Comparison of ENCODE assay signal across 14 cellular contexts in genomic region chr13:113532156-113532806, GRCh38. TPM values are rescaled to one million over a fixed set of nuclear protein-coding genes. Genes with fewer than 3 reads are reported as not detected.
DNase-seq lines count a peak whose midpoint lies in the region; ATAC-seq, FAIRE-seq and TF ChIP-seq lines count a peak whose summit lies in the region.
"Had no signal": no experiment of that assay in that cellular context is flagged by ENCODE, and none has a peak within 500 bp of the region (broad histone marks: within the 10 kb centered on the region; RNA-seq: fewer than 3 reads in every experiment).

No MANE protein-coding gene starts in this region.

- no peaks in the 10 kb centered on the region for H3K79me2 ChIP-seq in keratinocyte (ENCODE audit: control insufficient read depth, insufficient read depth, low read length)

- POLR2A ChIA-PET in activated CD4-positive, alpha-beta T cell treated with anti-CD3 and anti-CD28 coated beads, Interleukin-2, amount 10 ng/mL, durations not matched to agents 7 days and 5 days (lab: Charles Lee), result no interaction called here
- POLR2A ChIA-PET in T-cell (lab: Charles Lee), result no interaction called here

- H3K27me3 ChIP-seq in keratinocyte (ENCODE audit: control insufficient read depth, extremely low read depth, insufficient read depth, low read length), result no peaks in the 10 kb centered on the region
- H3K27me3 ChIP-seq in testis, result no peaks in the 10 kb centered on the region

- no peak overlapping the region for H2AFZ ChIP-seq in keratinocyte (ENCODE audit: control insufficient read depth, low read length)

- TF ChIP-seq CTCF in keratinocyte (optimal IDR thresholded peaks at IDR 0.05 in 1 of 3, IDR thresholded peaks at IDR 0.05 in 1 of 3, conservative IDR thresholded peaks at IDR 0.05 in 1 of 3; ENCODE audit: extremely low read depth in 1 of 3, insufficient read depth in 2 of 3, low read length in 3 of 3) (no peak), testis (IDR thresholded peaks at IDR 0.05) (no peak)

- intact Hi-C loops in testis (cut with DNase I; ENCODE audit: low total_unique reads), result no loop called here

- no peaks in the 10 kb centered on the region for H3K36me3 Mint-ChIP-seq in activated CD4-positive, alpha-beta T cell treated with anti-CD3 and anti-CD28 coated beads, Interleukin-2, amount 10 ng/mL, durations not matched to agents 7 days and 5 days (ENCODE audit: low read depth)
- H3K36me3 Mint-ChIP-seq in T-cell, result peaks cover 47% of the 10 kb centered on the region

- peak; percentile 85 for FAIRE-seq in keratinocyte (lab: Jason Lieb, UNC)
- FAIRE-seq: colon had no signal

- no peak overlapping the region for H3K9ac ChIP-seq in keratinocyte (ENCODE audit: control insufficient read depth, extremely low read depth, insufficient read depth, low read length)

- no peak overlapping the region for H3K4me3 Mint-ChIP-seq in activated CD4-positive, alpha-beta T cell treated with anti-CD3 and anti-CD28 coated beads, Interleukin-2, amount 10 ng/mL, durations not matched to agents 7 days and 5 days
- no peak overlapping the region for H3K4me3 Mint-ChIP-seq in T-cell

- no peak for DNase-seq in activated CD4-positive, alpha-beta T cell treated with anti-CD3 and anti-CD28 coated beads, Interleukin-2, amount 10 ng/mL, durations not matched to agents 7 days and 5 days
- no peak for DNase-seq in activated CD4-positive, alpha-beta T cell treated with anti-CD3 and anti-CD28 coated beads for 48 hours
- DNase-seq in cerebellar cortex (ENCODE audit: low spot score) (peak; percentile 26), keratinocyte (ENCODE audit: low read depth, low spot score) (no peak), testis (peak; percentile 27), T-cell (no peak)
- DNase-seq in stimulated activated CD4-positive, alpha-beta T cell treated with anti-CD3 and anti-CD28 coated beads, Interleukin-15, amount 100 ng/mL, for 24 hours, result no peak
- DNase-seq: activated T-cell treated with anti-CD3 and anti-CD28 coated beads, Interleukin-2, amount 50 U/mL, for 48 hours; DMS79 treated with DMSO at 0.1 percent for 48 hours had no signal

- CTCF ChIA-PET in activated CD4-positive, alpha-beta T cell treated with anti-CD3 and anti-CD28 coated beads, Interleukin-2, amount 10 ng/mL, durations not matched to agents 7 days and 5 days (lab: Charles Lee), result interaction anchor here (0.6 to 1.0 kb wide), 2 partner anchors 24 to 40 kb away, joined by 3 read pairs; no protein-coding TSS in a partner anchor
- CTCF ChIA-PET in T-cell (lab: Charles Lee), result no interaction called here

- dilution Hi-C loops in keratinocyte (cut with MboI; ENCODE audit: extremely low pct_ligation_motif_present, low sequenced_read_pairs), result no loop called here

- H3K9me3 ChIP-seq in keratinocyte (ENCODE audit: control insufficient read depth, low read depth, low read length) (no peaks in the 10 kb centered on the region), testis (no peaks in the 10 kb centered on the region)

- H3K4me1 Mint-ChIP-seq in activated CD4-positive, alpha-beta T cell treated with anti-CD3 and anti-CD28 coated beads, Interleukin-2, amount 10 ng/mL, durations not matched to agents 7 days and 5 days, result no peaks in the 10 kb centered on the region
- peaks cover 0 to 3% (median 0%) of the 10 kb centered on the region in 3 donors for H3K4me1 Mint-ChIP-seq in T-cell

- TF ChIP-seq POLR2A in testis (IDR thresholded peaks at IDR 0.05), result no peak

- H3K27ac ChIP-seq in keratinocyte (ENCODE audit: control insufficient read depth, insufficient read depth, low read length), result peak overlapping the region; percentile 20
- peak overlapping the region; percentile 80 to 89 for H3K27ac ChIP-seq in testis
- H3K27ac ChIP-seq: 22Rv1, VCaP had no signal

- peaks cover 20% of the 10 kb centered on the region for H3K4me1 ChIP-seq in keratinocyte (ENCODE audit: control insufficient read depth, extremely low read depth, insufficient read depth, low read length)
- peaks cover 24% of the 10 kb centered on the region for H3K4me1 ChIP-seq in testis

- ATAC-seq in T-cell (replicated peaks in 1 of 4), result no peak
- no peak for ATAC-seq in GM18502 (IDR thresholded peaks at IDR 0.05; ENCODE audit: poor library complexity, unreplicated experiment)

- H3K27me3 Mint-ChIP-seq in activated CD4-positive, alpha-beta T cell treated with anti-CD3 and anti-CD28 coated beads, Interleukin-2, amount 10 ng/mL, durations not matched to agents 7 days and 5 days, result no peaks in the 10 kb centered on the region
- no peaks in the 10 kb centered on the region for H3K27me3 Mint-ChIP-seq in T-cell

- H3K9me3 Mint-ChIP-seq in activated CD4-positive, alpha-beta T cell treated with anti-CD3 and anti-CD28 coated beads, Interleukin-2, amount 10 ng/mL, durations not matched to agents 7 days and 5 days, result no peaks in the 10 kb centered on the region
- no peaks in the 10 kb centered on the region for H3K9me3 Mint-ChIP-seq in T-cell

- peaks cover 16 to 41% of the 10 kb centered on the region in 2 experiments for H3K36me3 ChIP-seq in keratinocyte (ENCODE audit: control insufficient read depth in 2 of 2, extremely low read depth in 1 of 2, insufficient read depth in 2 of 2, low read length in 2 of 2)
- H3K36me3 ChIP-seq in testis (ENCODE audit: low read depth, missing control alignments), result no peaks in the 10 kb centered on the region

- H3K9me1 ChIP-seq in keratinocyte (ENCODE audit: control insufficient read depth, extremely low read depth, insufficient read depth, low read length), result no peaks in the 10 kb centered on the region

- H3K27ac Mint-ChIP-seq in activated CD4-positive, alpha-beta T cell treated with anti-CD3 and anti-CD28 coated beads, Interleukin-2, amount 10 ng/mL, durations not matched to agents 7 days and 5 days, result peak overlapping the region; percentile 1
- H3K27ac Mint-ChIP-seq in T-cell, result no peak overlapping the region

- no peak overlapping the region for H3K4me2 ChIP-seq in keratinocyte (ENCODE audit: control insufficient read depth, extremely low read depth, insufficient read depth, low read depth, low read length)

- H3K4me3 ChIP-seq in keratinocyte (ENCODE audit: control insufficient read depth in 2 of 3, extremely low read depth in 1 of 3, insufficient read depth in 2 of 3, low read depth in 1 of 3, low read length in 3 of 3) (no peak overlapping the region), testis (no peak overlapping the region)
- H3K4me3 ChIP-seq: skin epidermis had no signal

- WGBS in testis, 2 donors, result 54 to 75% methylated on average over 5 to 13 of the region's 16 CpGs

- peaks cover 7% of the 10 kb centered on the region for H4K20me1 ChIP-seq in keratinocyte (ENCODE audit: control insufficient read depth, extremely low read depth, insufficient read depth, low read length)

RNA-seq across cellular contexts. Expression of gene DCUN1D2, which starts 41.8 kb away (rescaled TPM):
- 10 to 100 TPM; 13.9 to 20.3 TPM for total RNA-seq in activated CD4-positive, alpha-beta T cell treated with anti-CD3 and anti-CD28 coated beads, Interleukin-2, amount 10 ng/mL, durations not matched to agents 7 days and 5 days
- 6.5 to 9.1 TPM (median 7.8 TPM) in 3 replicates for polyA plus RNA-seq in keratinocyte
- polyA plus RNA-seq in keratinocyte (2011; ENCODE audit: low read depth), result 26.8 TPM
- 3.7 and 5.4 TPM in 2 replicates for polyA plus RNA-seq in keratinocyte (2011; cell fraction: cytosol; rRNA removed)
- polyA plus RNA-seq in keratinocyte (2011; cell fraction: nucleus; rRNA removed), result 28.5 and 31.0 TPM in 2 replicates
- 6.1 and 12.9 TPM in 2 replicates for polyA plus RNA-seq in keratinocyte (2012; ENCODE audit: low replicate concordance)
- 2.7 to 14.5 TPM (median 6.9 TPM) in 3 replicates for polyA minus RNA-seq in keratinocyte
- 9.2 TPM for polyA minus RNA-seq in keratinocyte (2011; cell fraction: cytosol; rRNA and poly(A)+ RNA removed)
- 5.3 and 12.4 TPM in 2 replicates for polyA minus RNA-seq in keratinocyte (2011; cell fraction: nucleus; rRNA and poly(A)+ RNA removed)
- 10 to 100 TPM; 65.9 to 78.5 TPM for total RNA-seq in testis
- 16.3 TPM for polyA plus RNA-seq in testis (ENCODE audit: insufficient read depth, low read depth, low replicate concordance)
- total RNA-seq in T-cell, result 10 to 100 TPM; 18.7 to 27.7 (median 25.3) TPM

RNA-seq across cellular contexts. Expression of gene TFDP1, which starts 52.3 kb away (rescaled TPM):
- total RNA-seq in activated CD4-positive, alpha-beta T cell treated with anti-CD3 and anti-CD28 coated beads, Interleukin-2, amount 10 ng/mL, durations not matched to agents 7 days and 5 days, result 100 to 1,000 TPM; 152 to 153 TPM
- polyA plus RNA-seq in keratinocyte, result 50.1 to 135 TPM (median 105 TPM) in 3 replicates
- 55.4 TPM for polyA plus RNA-seq in keratinocyte (2011; ENCODE audit: low read depth)
- polyA plus RNA-seq in keratinocyte (2011; cell fraction: cytosol; rRNA removed), result 84.8 and 94.7 TPM in 2 replicates
- polyA plus RNA-seq in keratinocyte (2011; cell fraction: nucleus; rRNA removed), result 67.6 and 81.7 TPM in 2 replicates
- 52.4 and 99.8 TPM in 2 replicates for polyA plus RNA-seq in keratinocyte (2012; ENCODE audit: low replicate concordance)
- polyA minus RNA-seq in keratinocyte, result 64.6 to 85.4 TPM (median 73.4 TPM) in 3 replicates
- 68.3 TPM for polyA minus RNA-seq in keratinocyte (2011; cell fraction: cytosol; rRNA and poly(A)+ RNA removed)
- polyA minus RNA-seq in keratinocyte (2011; cell fraction: nucleus; rRNA and poly(A)+ RNA removed), result 15.8 and 25.9 TPM in 2 replicates
- 10 to 100 TPM; 72.4 to 73.1 TPM for total RNA-seq in testis
- polyA plus RNA-seq in testis (ENCODE audit: insufficient read depth, low read depth, low replicate concordance), result 135 TPM
- total RNA-seq in T-cell, result 10 to 100 TPM; 25.8 to 38.3 (median 34.1) TPM

Comparison
In these comparisons a context has a peak if more than half of its experiments do, and no peak if none do; other contexts are left out.
1. DNase-seq: peak in cerebellar cortex (single experiment) and testis (single experiment); none in activated CD4-positive, alpha-beta T cell treated with anti-CD3 and anti-CD28 coated beads, Interleukin-2, amount 10 ng/mL, durations not matched to agents 7 days and 5 days (single experiment), activated CD4-positive, alpha-beta T cell treated with anti-CD3 and anti-CD28 coated beads for 48 hours (single experiment), keratinocyte (single experiment), stimulated activated CD4-positive, alpha-beta T cell treated with anti-CD3 and anti-CD28 coated beads, Interleukin-15, amount 100 ng/mL, for 24 hours (single experiment) and T-cell (0 of 34).